12 cellular contexts compared by ENCODE assay signal in the genomic region with DNA sequence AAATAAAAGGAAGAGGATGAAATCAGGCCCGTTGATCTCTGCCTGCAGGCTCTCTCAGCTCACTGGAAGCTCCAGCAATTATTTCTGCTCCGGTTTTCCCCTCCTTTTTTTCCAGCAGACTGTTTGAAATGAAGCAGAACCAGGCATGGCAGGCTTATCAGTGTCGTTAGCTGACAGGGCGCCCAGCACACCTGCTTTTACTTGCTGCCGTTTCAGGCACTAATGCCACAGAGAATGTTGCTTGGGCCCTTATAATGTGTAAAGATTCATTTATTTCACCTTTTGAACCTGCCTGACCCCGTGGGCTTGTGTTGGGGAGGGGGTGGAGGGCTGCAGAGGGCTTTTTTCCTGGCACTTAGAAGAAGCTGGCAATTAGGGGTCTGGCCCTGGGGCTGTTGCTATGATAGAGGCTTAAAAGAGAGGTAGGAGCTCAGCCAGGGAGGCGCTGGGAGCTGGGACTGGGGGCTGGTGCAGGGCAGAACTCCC.
DNase-seq lines count a peak whose midpoint lies in the region; ATAC-seq and TF ChIP-seq lines count a peak whose summit lies in the region.
"Had no signal": no experiment of that assay in that cellular context is flagged by ENCODE, and none has a peak within 500 bp of the region (broad histone marks: within the 10 kb centered on the region; RNA-seq: fewer than 3 reads in every experiment).

No MANE protein-coding gene starts in this region.

- no peak for ATAC-seq in activated CD8-positive, alpha-beta memory T cell treated with anti-CD3 and anti-CD28 coated beads, Interleukin-2, amount 10 ng/mL, durations not matched to agents 7 days and 5 days
- ATAC-seq: effector memory CD8-positive, alpha-beta T cell; WTC11 had no signal

- POLR2A ChIA-PET in Caco-2 (lab: Charles Lee), result interaction anchor here (0.6 kb wide), 1 partner anchor 234 kb away, joined by 3 read pairs; no protein-coding TSS in a partner anchor

- no peak for TF ChIP-seq CTCF in Caco-2 (IDR thresholded peaks at IDR 0.05; ENCODE audit: insufficient read depth in 1 of 2, low read depth in 1 of 2, low read length in 1 of 2, severe bottlenecking in 1 of 2, unreplicated experiment in 1 of 2)
- no peak for TF ChIP-seq CTCF in osteocyte (IDR thresholded peaks at IDR 0.05)

- H3K4me1 Mint-ChIP-seq in Caco-2 (ENCODE audit: low read depth, unreplicated experiment), result peaks cover 75% of the 10 kb centered on the region
- no peaks in the 10 kb centered on the region for H3K4me1 Mint-ChIP-seq in activated CD8-positive, alpha-beta memory T cell treated with anti-CD3 and anti-CD28 coated beads, Interleukin-2, amount 10 ng/mL, durations not matched to agents 7 days and 5 days
- H3K4me1 Mint-ChIP-seq in osteocyte (ENCODE audit: unreplicated experiment), result peaks cover 3% of the 10 kb centered on the region

- intact Hi-C loops in Caco-2 (cut with micrococcal nuclease; ENCODE audit: unreplicated experiment), result loop anchor here (5.0 to 10.0 kb wide), 3 partner anchors 449 to 749 kb away; no protein-coding TSS in a partner anchor

- H3K27ac Mint-ChIP-seq in Caco-2 (ENCODE audit: unreplicated experiment), result peak overlapping the region; percentile 55
- no peak overlapping the region for H3K27ac Mint-ChIP-seq in activated CD8-positive, alpha-beta memory T cell treated with anti-CD3 and anti-CD28 coated beads, Interleukin-2, amount 10 ng/mL, durations not matched to agents 7 days and 5 days
- H3K27ac Mint-ChIP-seq in osteocyte (ENCODE audit: unreplicated experiment), result no peak overlapping the region
- H3K27ac Mint-ChIP-seq: effector memory CD8-positive, alpha-beta T cell; WTC11 had no signal

- H3K9me3 Mint-ChIP-seq in Caco-2 (ENCODE audit: unreplicated experiment) (peaks cover 10% of the 10 kb centered on the region), osteocyte (ENCODE audit: unreplicated experiment) (no peaks in the 10 kb centered on the region)
- H3K9me3 Mint-ChIP-seq in activated CD8-positive, alpha-beta memory T cell treated with anti-CD3 and anti-CD28 coated beads, Interleukin-2, amount 10 ng/mL, durations not matched to agents 7 days and 5 days (ENCODE audit: low read depth), result no peaks in the 10 kb centered on the region
- H3K9me3 Mint-ChIP-seq: effector memory CD8-positive, alpha-beta T cell had no signal

- peak; percentile 37 to 54 for DNase-seq in Caco-2
- peak; percentile 68 for DNase-seq in NCI-H1092 (lab: John Stamatoyannopoulos, UW)
- DNase-seq in NCI-H510A treated with DMSO at 0.1 percent for 48 hours (lab: John Stamatoyannopoulos, UW), result peak; percentile 84
- peak; percentile 21 for DNase-seq in kidney glomerular epithelial cell (lab: John Stamatoyannopoulos, UW)
- no peak for DNase-seq in stimulated activated naive CD4-positive, alpha-beta T cell treated with Interleukin-2 at 50 U/mL for 16 hours (lab: John Stamatoyannopoulos, UW)
- DNase-seq in activated CD8-positive, alpha-beta memory T cell treated with anti-CD3 and anti-CD28 coated beads, Interleukin-2, amount 10 ng/mL, durations not matched to agents 7 days and 5 days, result no peak
- no peak for DNase-seq in stimulated activated naive CD4-positive, alpha-beta T cell (lab: John Stamatoyannopoulos, UW)
- DNase-seq in osteocyte (ENCODE audit: extremely low spot score, unreplicated experiment), result no peak
- DNase-seq: effector memory CD8-positive, alpha-beta T cell; foreskin fibroblast; MM.1S had no signal

- no peaks in the 10 kb centered on the region for H3K36me3 ChIP-seq in Caco-2 (ENCODE audit: control insufficient read depth, insufficient read depth, low read length)

- H3K36me3 Mint-ChIP-seq in Caco-2 (ENCODE audit: insufficient read depth, unreplicated experiment) (peaks cover 15% of the 10 kb centered on the region), osteocyte (ENCODE audit: unreplicated experiment) (no peaks in the 10 kb centered on the region)
- no peaks in the 10 kb centered on the region for H3K36me3 Mint-ChIP-seq in activated CD8-positive, alpha-beta memory T cell treated with anti-CD3 and anti-CD28 coated beads, Interleukin-2, amount 10 ng/mL, durations not matched to agents 7 days and 5 days
- H3K36me3 Mint-ChIP-seq: WTC11 had no signal

- peaks cover 79% of the 10 kb centered on the region for H3K4me1 ChIP-seq in Caco-2

- no TSS peak for BruUV-seq in Caco-2 (replicated peaks; lab: Mats Ljungman, UMichigan)

- H3K27me3 Mint-ChIP-seq in Caco-2 (ENCODE audit: insufficient read depth, unreplicated experiment), result no peaks in the 10 kb centered on the region
- H3K27me3 Mint-ChIP-seq in activated CD8-positive, alpha-beta memory T cell treated with anti-CD3 and anti-CD28 coated beads, Interleukin-2, amount 10 ng/mL, durations not matched to agents 7 days and 5 days, result peaks cover 6% of the 10 kb centered on the region
- peaks cover 57% of the 10 kb centered on the region for H3K27me3 Mint-ChIP-seq in osteocyte (ENCODE audit: unreplicated experiment)

- CTCF ChIA-PET in Caco-2 (lab: Charles Lee), result no interaction called here
- CTCF ChIA-PET in activated CD8-positive, alpha-beta memory T cell treated with anti-CD3 and anti-CD28 coated beads, Interleukin-2, amount 10 ng/mL, durations not matched to agents 7 days and 5 days (lab: Charles Lee), result no interaction called here

- H3K4me3 Mint-ChIP-seq in Caco-2 (ENCODE audit: unreplicated experiment) (peak overlapping the region; percentile 34), osteocyte (ENCODE audit: unreplicated experiment) (no peak overlapping the region)
- H3K4me3 Mint-ChIP-seq in activated CD8-positive, alpha-beta memory T cell treated with anti-CD3 and anti-CD28 coated beads, Interleukin-2, amount 10 ng/mL, durations not matched to agents 7 days and 5 days, result no peak overlapping the region
- H3K4me3 Mint-ChIP-seq: effector memory CD8-positive, alpha-beta T cell; WTC11 had no signal

- H3K27me3 ChIP-seq in Caco-2 (replicated peaks; ENCODE audit: control insufficient read depth, insufficient read depth, low read length), result no peaks in the 10 kb centered on the region

- H3K9me3 ChIP-seq in Caco-2, result no peaks in the 10 kb centered on the region; the same call in 1 of the 2 replicates

- no peak overlapping the region for H3K4me3 ChIP-seq in Caco-2 (ENCODE audit: low read depth, low read length)

Comparison
In these comparisons a context has a peak if more than half of its experiments do, and no peak if none do; other contexts are left out.
1. DNase-seq: peak in Caco-2 (2 of 2), NCI-H1092 (single experiment), NCI-H510A treated with DMSO at 0.1 percent for 48 hours (single experiment) and kidney glomerular epithelial cell (single experiment); none in stimulated activated naive CD4-positive, alpha-beta T cell treated with Interleukin-2 at 50 U/mL for 16 hours (single experiment), activated CD8-positive, alpha-beta memory T cell treated with anti-CD3 and anti-CD28 coated beads, Interleukin-2, amount 10 ng/mL, durations not matched to agents 7 days and 5 days (single experiment), stimulated activated naive CD4-positive, alpha-beta T cell (0 of 6) and osteocyte (single experiment).